18 cellular contexts compared by ENCODE assay signal in genomic region chr17:9138161-9138717, GRCh38.
DNase-seq lines count a peak whose midpoint lies in the region; ATAC-seq and TF ChIP-seq lines count a peak whose summit lies in the region.
"Had no signal": no experiment of that assay in that cellular context is flagged by ENCODE, and none has a peak within 500 bp of the region (broad histone marks: within the 10 kb centered on the region; RNA-seq: fewer than 3 reads in every experiment).

No MANE protein-coding gene starts in this region.

- H4K12ac ChIP-seq in trophoblast cell (ENCODE audit: low read depth, low read length), result no peak overlapping the region

- no peak overlapping the region for H3K4me2 ChIP-seq in trophoblast cell (ENCODE audit: low read length)

- no peak overlapping the region for H3K27ac Mint-ChIP-seq in CD4-positive, alpha-beta memory T cell
- H3K27ac Mint-ChIP-seq: B cell; CD4-positive, alpha-beta T cell; IgD-negative memory B cell had no signal

- H3K79me1 ChIP-seq in trophoblast cell (ENCODE audit: low read length), result no peaks in the 10 kb centered on the region

- peaks cover 3 to 15% of the 10 kb centered on the region in 2 donors for H3K27me3 Mint-ChIP-seq in CD4-positive, alpha-beta memory T cell
- H3K27me3 Mint-ChIP-seq: CD4-positive, alpha-beta T cell had no signal

- no peaks in the 10 kb centered on the region for H3K79me2 ChIP-seq in trophoblast cell (ENCODE audit: control insufficient read depth, insufficient read depth, low read length, poor library complexity)

- H3K27ac ChIP-seq in SK-N-MC, result no peak overlapping the region
- no peak overlapping the region for H3K27ac ChIP-seq in trophoblast cell (ENCODE audit: low read depth, low read length)
- no peak overlapping the region for H3K27ac ChIP-seq in CD4-positive, alpha-beta memory T cell (ENCODE audit: low read depth, low read length)
- no peak overlapping the region for H3K27ac ChIP-seq in effector memory CD4-positive, alpha-beta T cell (ENCODE audit: insufficient read depth, low read length, poor library complexity, severe bottlenecking)

- H3K4me1 Mint-ChIP-seq in CD4-positive, alpha-beta memory T cell, result no peaks in the 10 kb centered on the region
- H3K4me1 Mint-ChIP-seq: B cell, IgD-negative memory B cell had no signal

- POLR2A ChIA-PET in CD4-positive, alpha-beta memory T cell (lab: Charles Lee; ENCODE audit: partially characterized antibody), result no interaction called here

- H3K4me3 Mint-ChIP-seq in CD4-positive, alpha-beta memory T cell, result no peak overlapping the region
- H3K4me3 Mint-ChIP-seq: B cell; CD4-positive, alpha-beta T cell; IgD-negative memory B cell had no signal

- H3K23ac ChIP-seq in trophoblast cell (ENCODE audit: low read length), result peak overlapping the region; percentile 11

- H3K4me1 ChIP-seq in trophoblast cell (ENCODE audit: control insufficient read depth in 1 of 2, insufficient read depth in 2 of 2, low read length in 2 of 2), result peaks cover 4 to 12% of the 10 kb centered on the region in 2 experiments
- no peaks in the 10 kb centered on the region for H3K4me1 ChIP-seq in CD4-positive, alpha-beta memory T cell (ENCODE audit: insufficient read depth, low read length)
- H3K4me1 ChIP-seq in effector memory CD4-positive, alpha-beta T cell (ENCODE audit: control insufficient read depth, insufficient read depth, low read length, poor library complexity, severe bottlenecking), result no peaks in the 10 kb centered on the region

- H3K9me3 ChIP-seq in SK-N-MC (ENCODE audit: low read depth, low read length) (no peaks in the 10 kb centered on the region), trophoblast cell (ENCODE audit: insufficient read depth, low read depth, low read length) (peaks cover 2% of the 10 kb centered on the region)
- no peaks in the 10 kb centered on the region for H3K9me3 ChIP-seq in CD4-positive, alpha-beta memory T cell (ENCODE audit: control insufficient read depth in 1 of 2, low read length in 2 of 2)
- H3K9me3 ChIP-seq in effector memory CD4-positive, alpha-beta T cell (ENCODE audit: control insufficient read depth, low read length), result no peaks in the 10 kb centered on the region

- no peaks in the 10 kb centered on the region for H3K36me3 Mint-ChIP-seq in CD4-positive, alpha-beta memory T cell
- H3K36me3 Mint-ChIP-seq: IgD-negative memory B cell had no signal

- WGBS in trophoblast cell (ENCODE audit: extremely low coverage, insufficient coverage, insufficient read length), result no CpG with 5 or more reads among the region's 17 CpGs

- no peak overlapping the region for H3K14ac ChIP-seq in trophoblast cell (ENCODE audit: low read length)

- TF ChIP-seq CTCF in GM12865 (IDR thresholded peaks at IDR 0.05; ENCODE audit: insufficient read depth, low read depth, low read length, missing control alignments), result no peak

- CTCF ChIA-PET in CD4-positive, alpha-beta memory T cell (lab: Charles Lee; ENCODE audit: partially characterized antibody), result no interaction called here

- ATAC-seq in left cardiac atrium, result peak; percentile 84 to 88

- no peak overlapping the region for H3K4me3 ChIP-seq in GM12865 (ENCODE audit: low read depth, low read length)
- H3K4me3 ChIP-seq in SK-N-MC, result peak overlapping the region; percentile 58; the same call in 1 of the 2 replicates
- no peak overlapping the region for H3K4me3 ChIP-seq in trophoblast cell (ENCODE audit: low read depth, low read length)
- no peak overlapping the region for H3K4me3 ChIP-seq in CD4-positive, alpha-beta memory T cell (ENCODE audit: low read length in 2 of 2)
- H3K4me3 ChIP-seq in effector memory CD4-positive, alpha-beta T cell (ENCODE audit: insufficient read depth, low read depth, low read length, poor library complexity, severe bottlenecking), result no peak overlapping the region

- H3K36me3 ChIP-seq in SK-N-MC (ENCODE audit: insufficient read depth, low read length) (no peaks in the 10 kb centered on the region), trophoblast cell (ENCODE audit: control insufficient read depth in 1 of 2, insufficient read depth in 2 of 2, low read length in 2 of 2) (no peaks in the 10 kb centered on the region)
- no peaks in the 10 kb centered on the region for H3K36me3 ChIP-seq in CD4-positive, alpha-beta memory T cell (ENCODE audit: insufficient read depth, low read length)
- H3K36me3 ChIP-seq in effector memory CD4-positive, alpha-beta T cell (ENCODE audit: control insufficient read depth, insufficient read depth, low read length), result no peaks in the 10 kb centered on the region

- no peaks in the 10 kb centered on the region for H3K27me3 ChIP-seq in trophoblast cell (ENCODE audit: insufficient read depth, low read length)
- H3K27me3 ChIP-seq in CD4-positive, alpha-beta memory T cell (ENCODE audit: insufficient read depth, low read length), result no peaks in the 10 kb centered on the region
- H3K27me3 ChIP-seq in effector memory CD4-positive, alpha-beta T cell (replicated peaks; ENCODE audit: control insufficient read depth, insufficient read depth, low read length, poor library complexity, severe bottlenecking), result no peaks in the 10 kb centered on the region

- H2AK5ac ChIP-seq in trophoblast cell (ENCODE audit: low read length), result no peak overlapping the region

- no peak overlapping the region for H3K9ac ChIP-seq in SK-N-MC (ENCODE audit: insufficient read length)
- H3K9ac ChIP-seq in trophoblast cell (ENCODE audit: low read length), result no peak overlapping the region

- no peak overlapping the region for H2BK5ac ChIP-seq in trophoblast cell (ENCODE audit: low read depth, low read length, poor library complexity)

- H2BK120ac ChIP-seq in trophoblast cell (ENCODE audit: insufficient read depth, low read length, poor library complexity), result no peak overlapping the region

- no peak overlapping the region for H2AFZ ChIP-seq in trophoblast cell (ENCODE audit: insufficient read depth, low read length, poor library complexity)

- intact Hi-C loops in left cardiac atrium (cut with DNase I), result loop anchor here in 1 of 2 donors (2.0 to 5.0 kb wide), 2 partner anchors 33 to 116 kb away; partner anchors contain the start of gene NTN1
- intact Hi-C loops in CD4-positive, alpha-beta memory T cell (cut with micrococcal nuclease), result no loop called here

- H3K4ac ChIP-seq in trophoblast cell (ENCODE audit: low read depth, low read length), result no peak overlapping the region

- H4K8ac ChIP-seq in trophoblast cell (ENCODE audit: low read depth, low read length), result no peak overlapping the region

- no peak overlapping the region for H2BK12ac ChIP-seq in trophoblast cell (ENCODE audit: low read length)

- peak; percentile 36 for DNase-seq in GM12865 (ENCODE audit: low read depth)
- DNase-seq in SK-N-MC (ENCODE audit: low read depth, low spot score), result peak; percentile 76
- DNase-seq in left cardiac atrium, result peak; percentile 66
- DNase-seq in trophoblast cell, result no peak
- DNase-seq in CD4-positive, alpha-beta memory T cell, result no peak
- DNase-seq in effector memory CD4-positive, alpha-beta T cell, result no peak
- no peak for DNase-seq in activated CD4-positive, CD25-positive, alpha-beta regulatory T cell treated with anti-CD3 and anti-CD28 coated beads, Interleukin-2, amount 50 U/mL, for 72 hours
- DNase-seq: ACHN; CD4-positive, alpha-beta T cell; DND-41; GF-D8; H7; NCI-H1436; NCI-H2081 treated with DMSO at 0.1 percent for 48 hours; NCI-H524; RPMI8226 had no signal

- H4K91ac ChIP-seq in trophoblast cell (ENCODE audit: low read depth, low read length), result no peak overlapping the region

- H3K9me3 Mint-ChIP-seq in CD4-positive, alpha-beta memory T cell, result no peaks in the 10 kb centered on the region
- H3K9me3 Mint-ChIP-seq: CD4-positive, alpha-beta T cell; IgD-negative memory B cell had no signal

- H3K18ac ChIP-seq in trophoblast cell (ENCODE audit: low read length), result no peak overlapping the region

Comparison
In these comparisons a context has a peak if more than half of its experiments do, and no peak if none do; other contexts are left out.
1. DNase-seq: peak in GM12865 (single experiment), SK-N-MC (single experiment) and left cardiac atrium (single experiment); none in trophoblast cell (0 of 2), CD4-positive, alpha-beta memory T cell (0 of 5), effector memory CD4-positive, alpha-beta T cell (0 of 3) and activated CD4-positive, CD25-positive, alpha-beta regulatory T cell treated with anti-CD3 and anti-CD28 coated beads, Interleukin-2, amount 50 U/mL, for 72 hours (single experiment).